In the genomic region with DNA sequence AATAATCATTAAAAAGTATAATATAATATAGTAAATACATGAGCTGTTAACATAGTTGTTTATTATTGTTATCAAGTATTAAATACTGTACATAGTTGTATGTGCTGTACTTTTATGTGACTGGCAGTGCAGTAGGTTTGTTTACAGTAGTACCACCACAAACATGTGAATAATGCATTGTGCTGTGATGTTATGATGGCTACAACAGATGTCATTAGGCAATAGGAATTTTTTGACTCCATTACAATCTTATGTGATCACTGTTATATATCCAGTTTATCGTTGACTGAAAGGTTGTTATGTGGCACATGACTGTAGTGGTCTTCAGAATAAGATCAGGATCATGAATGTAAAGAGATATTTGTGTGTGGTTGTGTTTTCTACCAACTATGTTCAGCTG, we compare ENCODE assay signal across 17 cellular contexts.
DNase-seq lines count a peak whose midpoint lies in the region; ATAC-seq lines count a peak whose summit lies in the region.
"Had no signal": no experiment of that assay in that cellular context is flagged by ENCODE, and none has a peak within 500 bp of the region (broad histone marks: within the 10 kb centered on the region; RNA-seq: fewer than 3 reads in every experiment).

No MANE protein-coding gene starts in this region.

- no peaks in the 10 kb centered on the region for H3K36me3 ChIP-seq in mesenchymal stem cell (ENCODE audit: control insufficient read depth in 1 of 2, insufficient read depth in 2 of 2, low read depth in 1 of 2, low read length in 2 of 2)
- H3K36me3 ChIP-seq: BLaER1, HAP-1 had no signal

- 20% methylated on average over 1 of the region's 1 CpG for WGBS in mesenchymal stem cell

- H3K4ac ChIP-seq in mesenchymal stem cell (ENCODE audit: low read depth in 1 of 2, low read length in 2 of 2) = no peak overlapping the region

- H3K4me1 ChIP-seq in mesenchymal stem cell (ENCODE audit: control insufficient read depth, insufficient read depth, low read depth, low read length) = no peaks in the 10 kb centered on the region
- H3K4me1 ChIP-seq: BLaER1, HAP-1 had no signal

- H3K4me2 ChIP-seq in mesenchymal stem cell (ENCODE audit: low read length, poor library complexity, severe bottlenecking) = no peak overlapping the region
- H3K4me2 ChIP-seq: BLaER1 had no signal

- no peak overlapping the region for H3K14ac ChIP-seq in mesenchymal stem cell (ENCODE audit: low read length in 2 of 2)

- no peaks in the 10 kb centered on the region for H3K27me3 ChIP-seq in mesenchymal stem cell (ENCODE audit: control insufficient read depth in 1 of 2, insufficient read depth in 1 of 2, low read length in 2 of 2)
- H3K27me3 ChIP-seq: BLaER1 had no signal

- no peak overlapping the region for H3K4me3 ChIP-seq in mesenchymal stem cell (ENCODE audit: insufficient read depth in 1 of 2, low read depth in 1 of 2, low read length in 2 of 2)
- H3K4me3 ChIP-seq: BLaER1, GM12878, HAP-1 had no signal

- ATAC-seq in GM18519 (IDR thresholded peaks at IDR 0.05; ENCODE audit: low FRiP score, unreplicated experiment) = no peak
- ATAC-seq: GM12878 had no signal

- H2AK5ac ChIP-seq in mesenchymal stem cell (ENCODE audit: low read length, severe bottlenecking) = no peak overlapping the region

- no peak overlapping the region for H2BK12ac ChIP-seq in mesenchymal stem cell (ENCODE audit: low read length in 2 of 2)

- no peak overlapping the region for H3K23ac ChIP-seq in mesenchymal stem cell (ENCODE audit: low read length in 2 of 2)

- H3K9ac ChIP-seq in mesenchymal stem cell (ENCODE audit: low read length) = no peak overlapping the region
- H3K9ac ChIP-seq: BLaER1 had no signal

- H2BK120ac ChIP-seq in mesenchymal stem cell (ENCODE audit: low read depth, low read length) = no peak overlapping the region

- no peaks in the 10 kb centered on the region for H3K79me1 ChIP-seq in mesenchymal stem cell (replicated peaks; ENCODE audit: low read length, poor library complexity, severe bottlenecking)

- no peak overlapping the region for H2AFZ ChIP-seq in mesenchymal stem cell (ENCODE audit: low read depth, low read length)

- no peaks in the 10 kb centered on the region for H3K9me3 ChIP-seq in mesenchymal stem cell (ENCODE audit: control insufficient read depth, low read length)
- H3K9me3 ChIP-seq: BLaER1, HAP-1 had no signal

- H2BK5ac ChIP-seq in mesenchymal stem cell (ENCODE audit: low read depth, low read length, poor library complexity, severe bottlenecking) = no peak overlapping the region

- no peak overlapping the region for H3K18ac ChIP-seq in mesenchymal stem cell (ENCODE audit: low read depth in 1 of 2, low read length in 2 of 2)

- no peak overlapping the region for H4K8ac ChIP-seq in mesenchymal stem cell (ENCODE audit: low read length)

- DNase-seq in ELR (ENCODE audit: low read depth) = peak; percentile 77
- peak; percentile 29 for DNase-seq in M059J (ENCODE audit: low read depth)
- DNase-seq in amniotic epithelial cell (ENCODE audit: low read depth) = peak; percentile 94
- DNase-seq in mesenchymal stem cell = peak; percentile 68
- DNase-seq in activated effector memory CD4-positive, alpha-beta T cell treated with Interleukin-2 at 50 U/mL for 16 hours = no peak
- no peak for DNase-seq in NCI-H524 treated with DMSO at 0.1 percent for 48 hours (lab: John Stamatoyannopoulos, UW)
- no peak for DNase-seq in stimulated activated CD4-positive, alpha-beta T cell treated with anti-CD3 and anti-CD28 coated beads, Interleukin-2, amount 100 ng/mL, for 48 hours
- DNase-seq: 8988T; CD4-positive, alpha-beta memory T cell; DMS153; DMS79; IMR-90 had no signal

- no peak overlapping the region for H3K27ac ChIP-seq in mesenchymal stem cell (ENCODE audit: low read length, poor library complexity, severe bottlenecking)
- H3K27ac ChIP-seq: BLaER1, HL-60 had no signal

- H2BK15ac ChIP-seq in mesenchymal stem cell (ENCODE audit: low read depth, poor library complexity, severe bottlenecking) = no peak overlapping the region

- no peak overlapping the region for H4K91ac ChIP-seq in mesenchymal stem cell (ENCODE audit: low read length)

Comparison
In these comparisons a context has a peak if more than half of its experiments do, and no peak if none do; other contexts are left out.
1. DNase-seq: peak in ELR (single experiment), M059J (single experiment), amniotic epithelial cell (single experiment) and mesenchymal stem cell (single experiment); none in activated effector memory CD4-positive, alpha-beta T cell treated with Interleukin-2 at 50 U/mL for 16 hours (single experiment), NCI-H524 treated with DMSO at 0.1 percent for 48 hours (single experiment) and stimulated activated CD4-positive, alpha-beta T cell treated with anti-CD3 and anti-CD28 coated beads, Interleukin-2, amount 100 ng/mL, for 48 hours (0 of 2).